In genomic region chr21:36976882-36977651, GRCh38 we compare ENCODE assay signal across 1 cellular context.
TF ChIP-seq lines count a peak whose summit lies in the region.

No MANE protein-coding gene starts in this region.

TF ChIP-seq in HepG2, 621 proteins besides CTCF, POLR2A, EP300 and RAD21 (continued from another document):
- TF ChIP-seq ZGPAT (CRISPR knock-in tag; IDR thresholded peaks at IDR 0.05): peak; percentile 38; the same call in 1 of the 2 replicates
- peak; percentile 30; the same call in 1 of the 2 replicates for TF ChIP-seq KMT2A (CRISPR knock-in tag; IDR thresholded peaks at IDR 0.05)
- 0 out of 2 replicates have a peak, but pooled peaks have one; percentile 18 for TF ChIP-seq ZBTB21 (CRISPR knock-in tag; IDR thresholded peaks at IDR 0.05)
- TF ChIP-seq MTF2 (CRISPR knock-in tag; IDR thresholded peaks at IDR 0.05; ENCODE audit: borderline replicate concordance): no peak
- TF ChIP-seq HNRNPLL (IDR thresholded peaks at IDR 0.05; ENCODE audit: low read depth, low read length, poor library complexity, severe bottlenecking): no peak
- no peak for TF ChIP-seq TMF1 (CRISPR knock-in tag; IDR thresholded peaks at IDR 0.05; ENCODE audit: low read depth)
- TF ChIP-seq SOX13 (IDR thresholded peaks at IDR 0.05): no peak
- TF ChIP-seq SOX13 (CRISPR knock-in tag; conservative IDR thresholded peaks at IDR 0.05 in 1 of 2, IDR thresholded peaks at IDR 0.05 in 1 of 2): 0 out of 4 replicates have a peak, but pooled peaks of 1 of the 2 experiments have one; percentile 13
- TF ChIP-seq ZSCAN30 (CRISPR knock-in tag; IDR thresholded peaks at IDR 0.05): no peak
- no peak for TF ChIP-seq ZNF737 (CRISPR knock-in tag; IDR thresholded peaks at IDR 0.05; ENCODE audit: borderline replicate concordance)
- no peak for TF ChIP-seq KLF6 (CRISPR knock-in tag; IDR thresholded peaks at IDR 0.05)
- TF ChIP-seq YEATS2 (CRISPR knock-in tag; IDR thresholded peaks at IDR 0.05; ENCODE audit: borderline replicate concordance): 0 out of 2 replicates have a peak, but pooled peaks have one; percentile 43
- TF ChIP-seq GABPA (IDR thresholded peaks at IDR 0.05; ENCODE audit: low read depth, low read length): no peak
- peak; percentile 61; the same call in 1 of the 2 replicates for TF ChIP-seq GABPA (CRISPR knock-in tag; IDR thresholded peaks at IDR 0.05; ENCODE audit: low read depth)
- peak; percentile 47 for TF ChIP-seq CEBPB (IDR thresholded peaks at IDR 0.05; ENCODE audit: borderline replicate concordance, low read depth, low read length)
- 0 out of 2 replicates have a peak, but pooled peaks have one; percentile 45 for TF ChIP-seq ERF (CRISPR knock-in tag; IDR thresholded peaks at IDR 0.05)
- peak; percentile 60; the same call in 1 of the 2 replicates for TF ChIP-seq ELF3 (CRISPR knock-in tag; IDR thresholded peaks at IDR 0.05)
- TF ChIP-seq FOXO1 (CRISPR knock-in tag; IDR thresholded peaks at IDR 0.05): no peak
- TF ChIP-seq PPARG (CRISPR knock-in tag; conservative IDR thresholded peaks at IDR 0.05): 0 out of 2 replicates have a peak, but pooled peaks have one; percentile 36
- peak; percentile 49; the same call in 1 of the 2 replicates for TF ChIP-seq ARID3A (IDR thresholded peaks at IDR 0.05; ENCODE audit: low read depth, low read length)
- 0 out of 2 replicates have a peak, but pooled peaks have one; percentile 21 for TF ChIP-seq ZMYM4 (CRISPR knock-in tag; IDR thresholded peaks at IDR 0.05)
